Comparison of ENCODE assay signal across 1 cellular context in the genomic region with DNA sequence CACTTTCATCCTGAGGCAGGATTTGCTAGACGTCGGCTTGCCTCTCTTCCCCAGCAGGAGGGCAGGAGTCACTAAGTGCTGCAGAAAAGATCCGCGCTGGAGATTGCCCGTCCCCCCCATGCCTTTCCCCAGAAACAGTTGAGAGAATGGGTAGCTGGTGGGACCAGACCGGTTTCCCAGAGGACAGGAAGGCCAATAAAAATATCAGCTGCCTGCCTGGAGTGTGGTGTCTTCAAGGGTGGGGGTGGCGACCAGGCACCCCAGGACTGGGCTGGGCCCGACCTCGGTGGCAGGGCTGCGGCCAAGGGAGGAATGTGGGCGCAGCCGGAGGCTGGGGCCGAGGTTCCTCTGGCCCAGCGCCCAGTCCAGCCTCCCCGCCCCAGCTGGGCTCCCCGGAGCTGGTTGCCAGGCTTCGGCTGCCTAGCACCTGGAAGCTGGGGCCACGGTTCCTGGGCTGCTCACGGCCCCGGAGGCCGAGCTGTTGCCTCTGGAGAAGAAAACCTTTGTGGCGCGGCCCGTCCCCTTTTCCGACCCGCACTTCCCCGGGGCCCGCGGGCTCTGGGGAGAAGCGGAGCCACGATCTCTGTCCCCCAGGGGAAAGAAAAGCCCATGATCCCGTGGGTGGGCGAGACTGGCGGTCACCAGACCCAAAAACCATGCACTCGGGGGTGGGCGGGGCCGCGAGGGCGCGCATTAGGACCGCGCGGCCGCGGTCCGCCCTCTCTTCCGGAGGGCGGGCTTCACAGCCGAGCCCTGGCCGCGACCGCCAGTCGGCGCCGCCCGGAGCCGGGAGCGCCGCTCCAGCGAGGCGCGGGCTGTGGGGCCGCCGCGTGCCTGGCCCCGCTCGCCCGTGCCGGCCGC.
TF ChIP-seq lines count a peak whose summit lies in the region.

A gene with protein sequence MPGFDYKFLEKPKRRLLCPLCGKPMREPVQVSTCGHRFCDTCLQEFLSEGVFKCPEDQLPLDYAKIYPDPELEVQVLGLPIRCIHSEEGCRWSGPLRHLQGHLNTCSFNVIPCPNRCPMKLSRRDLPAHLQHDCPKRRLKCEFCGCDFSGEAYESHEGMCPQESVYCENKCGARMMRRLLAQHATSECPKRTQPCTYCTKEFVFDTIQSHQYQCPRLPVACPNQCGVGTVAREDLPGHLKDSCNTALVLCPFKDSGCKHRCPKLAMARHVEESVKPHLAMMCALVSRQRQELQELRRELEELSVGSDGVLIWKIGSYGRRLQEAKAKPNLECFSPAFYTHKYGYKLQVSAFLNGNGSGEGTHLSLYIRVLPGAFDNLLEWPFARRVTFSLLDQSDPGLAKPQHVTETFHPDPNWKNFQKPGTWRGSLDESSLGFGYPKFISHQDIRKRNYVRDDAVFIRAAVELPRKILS (plus strand): TSS at position 769 of the 861 bp plus-strand sequence. CDS start 102 bp downstream, outside the sequence.

TF ChIP-seq in K562, 482 proteins besides CTCF, POLR2A, EP300 and RAD21 (continued from another document and continues in another):
- TF ChIP-seq, protein P1, sequence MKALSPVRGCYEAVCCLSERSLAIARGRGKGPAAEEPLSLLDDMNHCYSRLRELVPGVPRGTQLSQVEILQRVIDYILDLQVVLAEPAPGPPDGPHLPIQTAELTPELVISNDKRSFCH (CRISPR knock-in tag; IDR thresholded peaks at IDR 0.05): no peak
- TF ChIP-seq, protein P1 (tag; IDR thresholded peaks at IDR 0.05): peak; percentile 52; the same call in 1 of the 2 replicates
- no peak for TF ChIP-seq TGIF2 (CRISPR knock-in tag; IDR thresholded peaks at IDR 0.05)
- no peak for TF ChIP-seq MYBL2 (IDR thresholded peaks at IDR 0.05; ENCODE audit: low read depth)
- TF ChIP-seq MYBL2 (CRISPR knock-in tag; IDR thresholded peaks at IDR 0.05; ENCODE audit: borderline replicate concordance): no peak
- no peak for TF ChIP-seq ZNF695 (CRISPR knock-in tag; IDR thresholded peaks at IDR 0.05)
- TF ChIP-seq CEBPB (tag; IDR thresholded peaks at IDR 0.05): no peak
- no peak for TF ChIP-seq HNRNPH1 (optimal IDR thresholded peaks at IDR 0.05; ENCODE audit: low read depth, low read length)
- TF ChIP-seq TSC22D4 (tag; IDR thresholded peaks at IDR 0.05): no peak
- TF ChIP-seq, protein P2, sequence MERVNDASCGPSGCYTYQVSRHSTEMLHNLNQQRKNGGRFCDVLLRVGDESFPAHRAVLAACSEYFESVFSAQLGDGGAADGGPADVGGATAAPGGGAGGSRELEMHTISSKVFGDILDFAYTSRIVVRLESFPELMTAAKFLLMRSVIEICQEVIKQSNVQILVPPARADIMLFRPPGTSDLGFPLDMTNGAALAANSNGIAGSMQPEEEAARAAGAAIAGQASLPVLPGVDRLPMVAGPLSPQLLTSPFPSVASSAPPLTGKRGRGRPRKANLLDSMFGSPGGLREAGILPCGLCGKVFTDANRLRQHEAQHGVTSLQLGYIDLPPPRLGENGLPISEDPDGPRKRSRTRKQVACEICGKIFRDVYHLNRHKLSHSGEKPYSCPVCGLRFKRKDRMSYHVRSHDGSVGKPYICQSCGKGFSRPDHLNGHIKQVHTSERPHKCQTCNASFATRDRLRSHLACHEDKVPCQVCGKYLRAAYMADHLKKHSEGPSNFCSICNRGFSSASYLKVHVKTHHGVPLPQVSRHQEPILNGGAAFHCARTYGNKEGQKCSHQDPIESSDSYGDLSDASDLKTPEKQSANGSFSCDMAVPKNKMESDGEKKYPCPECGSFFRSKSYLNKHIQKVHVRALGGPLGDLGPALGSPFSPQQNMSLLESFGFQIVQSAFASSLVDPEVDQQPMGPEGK (CRISPR knock-in tag; IDR thresholded peaks at IDR 0.05; ENCODE audit: borderline replicate concordance): no peak; the same call in 1 of the 2 replicates
- no peak; the same call in none of the 2 replicates for TF ChIP-seq TARDBP (IDR thresholded peaks at IDR 0.05)
- TF ChIP-seq, protein P3, sequence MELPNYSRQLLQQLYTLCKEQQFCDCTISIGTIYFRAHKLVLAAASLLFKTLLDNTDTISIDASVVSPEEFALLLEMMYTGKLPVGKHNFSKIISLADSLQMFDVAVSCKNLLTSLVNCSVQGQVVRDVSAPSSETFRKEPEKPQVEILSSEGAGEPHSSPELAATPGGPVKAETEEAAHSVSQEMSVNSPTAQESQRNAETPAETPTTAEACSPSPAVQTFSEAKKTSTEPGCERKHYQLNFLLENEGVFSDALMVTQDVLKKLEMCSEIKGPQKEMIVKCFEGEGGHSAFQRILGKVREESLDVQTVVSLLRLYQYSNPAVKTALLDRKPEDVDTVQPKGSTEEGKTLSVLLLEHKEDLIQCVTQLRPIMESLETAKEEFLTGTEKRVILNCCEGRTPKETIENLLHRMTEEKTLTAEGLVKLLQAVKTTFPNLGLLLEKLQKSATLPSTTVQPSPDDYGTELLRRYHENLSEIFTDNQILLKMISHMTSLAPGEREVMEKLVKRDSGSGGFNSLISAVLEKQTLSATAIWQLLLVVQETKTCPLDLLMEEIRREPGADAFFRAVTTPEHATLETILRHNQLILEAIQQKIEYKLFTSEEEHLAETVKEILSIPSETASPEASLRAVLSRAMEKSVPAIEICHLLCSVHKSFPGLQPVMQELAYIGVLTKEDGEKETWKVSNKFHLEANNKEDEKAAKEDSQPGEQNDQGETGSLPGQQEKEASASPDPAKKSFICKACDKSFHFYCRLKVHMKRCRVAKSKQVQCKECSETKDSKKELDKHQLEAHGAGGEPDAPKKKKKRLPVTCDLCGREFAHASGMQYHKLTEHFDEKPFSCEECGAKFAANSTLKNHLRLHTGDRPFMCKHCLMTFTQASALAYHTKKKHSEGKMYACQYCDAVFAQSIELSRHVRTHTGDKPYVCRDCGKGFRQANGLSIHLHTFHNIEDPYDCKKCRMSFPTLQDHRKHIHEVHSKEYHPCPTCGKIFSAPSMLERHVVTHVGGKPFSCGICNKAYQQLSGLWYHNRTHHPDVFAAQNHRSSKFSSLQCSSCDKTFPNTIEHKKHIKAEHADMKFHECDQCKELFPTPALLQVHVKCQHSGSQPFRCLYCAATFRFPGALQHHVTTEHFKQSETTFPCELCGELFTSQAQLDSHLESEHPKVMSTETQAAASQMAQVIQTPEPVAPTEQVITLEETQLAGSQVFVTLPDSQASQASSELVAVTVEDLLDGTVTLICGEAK (IDR thresholded peaks at IDR 0.05): no peak
- TF ChIP-seq, protein P3 (CRISPR knock-in tag; IDR thresholded peaks at IDR 0.05): no peak
- peak; percentile 71; the same call in 1 of the 2 replicates for TF ChIP-seq NR4A1 (CRISPR knock-in tag; IDR thresholded peaks at IDR 0.05)
- TF ChIP-seq NR4A1 (tag; IDR thresholded peaks at IDR 0.05): no peak; the same call in 1 of the 2 replicates
- peak; percentile 64 for TF ChIP-seq ERF (CRISPR knock-in tag; IDR thresholded peaks at IDR 0.05)
- no peak for TF ChIP-seq FOXK1 (CRISPR knock-in tag; IDR thresholded peaks at IDR 0.05; ENCODE audit: borderline replicate concordance)
- no peak for TF ChIP-seq PCBP2 (IDR thresholded peaks at IDR 0.05; ENCODE audit: low read depth, low read length, poor library complexity, severe bottlenecking)
- TF ChIP-seq GATA2 (CRISPR knock-in tag; IDR thresholded peaks at IDR 0.05): peak; percentile 89
- no peak for TF ChIP-seq MEF2D (tag; conservative IDR thresholded peaks at IDR 0.05; ENCODE audit: low read depth)
- TF ChIP-seq, protein P4, sequence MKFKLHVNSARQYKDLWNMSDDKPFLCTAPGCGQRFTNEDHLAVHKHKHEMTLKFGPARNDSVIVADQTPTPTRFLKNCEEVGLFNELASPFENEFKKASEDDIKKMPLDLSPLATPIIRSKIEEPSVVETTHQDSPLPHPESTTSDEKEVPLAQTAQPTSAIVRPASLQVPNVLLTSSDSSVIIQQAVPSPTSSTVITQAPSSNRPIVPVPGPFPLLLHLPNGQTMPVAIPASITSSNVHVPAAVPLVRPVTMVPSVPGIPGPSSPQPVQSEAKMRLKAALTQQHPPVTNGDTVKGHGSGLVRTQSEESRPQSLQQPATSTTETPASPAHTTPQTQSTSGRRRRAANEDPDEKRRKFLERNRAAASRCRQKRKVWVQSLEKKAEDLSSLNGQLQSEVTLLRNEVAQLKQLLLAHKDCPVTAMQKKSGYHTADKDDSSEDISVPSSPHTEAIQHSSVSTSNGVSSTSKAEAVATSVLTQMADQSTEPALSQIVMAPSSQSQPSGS (CRISPR knock-in tag; IDR thresholded peaks at IDR 0.05): no peak
- no peak for TF ChIP-seq ZNF785 (CRISPR knock-in tag; IDR thresholded peaks at IDR 0.05)
- TF ChIP-seq NEUROD1 (IDR thresholded peaks at IDR 0.05; ENCODE audit: borderline replicate concordance, low read depth, low read length, partially characterized antibody): peak; percentile 54
- TF ChIP-seq HNRNPLL (IDR thresholded peaks at IDR 0.05; ENCODE audit: low read depth, low read length, poor library complexity, severe bottlenecking): peak; percentile 35
- TF ChIP-seq, protein P5, sequence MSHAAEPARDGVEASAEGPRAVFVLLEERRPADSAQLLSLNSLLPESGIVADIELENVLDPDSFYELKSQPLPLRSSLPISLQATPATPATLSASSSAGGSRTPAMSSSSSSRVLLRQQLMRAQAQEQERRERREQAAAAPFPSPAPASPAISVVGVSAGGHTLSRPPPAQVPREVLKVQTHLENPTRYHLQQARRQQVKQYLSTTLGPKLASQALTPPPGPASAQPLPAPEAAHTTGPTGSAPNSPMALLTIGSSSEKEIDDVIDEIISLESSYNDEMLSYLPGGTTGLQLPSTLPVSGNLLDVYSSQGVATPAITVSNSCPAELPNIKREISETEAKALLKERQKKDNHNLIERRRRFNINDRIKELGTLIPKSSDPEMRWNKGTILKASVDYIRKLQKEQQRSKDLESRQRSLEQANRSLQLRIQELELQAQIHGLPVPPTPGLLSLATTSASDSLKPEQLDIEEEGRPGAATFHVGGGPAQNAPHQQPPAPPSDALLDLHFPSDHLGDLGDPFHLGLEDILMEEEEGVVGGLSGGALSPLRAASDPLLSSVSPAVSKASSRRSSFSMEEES (CRISPR knock-in tag; IDR thresholded peaks at IDR 0.05): no peak
- no peak for TF ChIP-seq KLF16 (IDR thresholded peaks at IDR 0.05)
- TF ChIP-seq, protein P6, sequence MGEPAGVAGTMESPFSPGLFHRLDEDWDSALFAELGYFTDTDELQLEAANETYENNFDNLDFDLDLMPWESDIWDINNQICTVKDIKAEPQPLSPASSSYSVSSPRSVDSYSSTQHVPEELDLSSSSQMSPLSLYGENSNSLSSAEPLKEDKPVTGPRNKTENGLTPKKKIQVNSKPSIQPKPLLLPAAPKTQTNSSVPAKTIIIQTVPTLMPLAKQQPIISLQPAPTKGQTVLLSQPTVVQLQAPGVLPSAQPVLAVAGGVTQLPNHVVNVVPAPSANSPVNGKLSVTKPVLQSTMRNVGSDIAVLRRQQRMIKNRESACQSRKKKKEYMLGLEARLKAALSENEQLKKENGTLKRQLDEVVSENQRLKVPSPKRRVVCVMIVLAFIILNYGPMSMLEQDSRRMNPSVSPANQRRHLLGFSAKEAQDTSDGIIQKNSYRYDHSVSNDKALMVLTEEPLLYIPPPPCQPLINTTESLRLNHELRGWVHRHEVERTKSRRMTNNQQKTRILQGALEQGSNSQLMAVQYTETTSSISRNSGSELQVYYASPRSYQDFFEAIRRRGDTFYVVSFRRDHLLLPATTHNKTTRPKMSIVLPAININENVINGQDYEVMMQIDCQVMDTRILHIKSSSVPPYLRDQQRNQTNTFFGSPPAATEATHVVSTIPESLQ (CRISPR knock-in tag; IDR thresholded peaks at IDR 0.05): no peak
- TF ChIP-seq MECOM (CRISPR knock-in tag; IDR thresholded peaks at IDR 0.05): peak; percentile 59
- TF ChIP-seq, protein P7, sequence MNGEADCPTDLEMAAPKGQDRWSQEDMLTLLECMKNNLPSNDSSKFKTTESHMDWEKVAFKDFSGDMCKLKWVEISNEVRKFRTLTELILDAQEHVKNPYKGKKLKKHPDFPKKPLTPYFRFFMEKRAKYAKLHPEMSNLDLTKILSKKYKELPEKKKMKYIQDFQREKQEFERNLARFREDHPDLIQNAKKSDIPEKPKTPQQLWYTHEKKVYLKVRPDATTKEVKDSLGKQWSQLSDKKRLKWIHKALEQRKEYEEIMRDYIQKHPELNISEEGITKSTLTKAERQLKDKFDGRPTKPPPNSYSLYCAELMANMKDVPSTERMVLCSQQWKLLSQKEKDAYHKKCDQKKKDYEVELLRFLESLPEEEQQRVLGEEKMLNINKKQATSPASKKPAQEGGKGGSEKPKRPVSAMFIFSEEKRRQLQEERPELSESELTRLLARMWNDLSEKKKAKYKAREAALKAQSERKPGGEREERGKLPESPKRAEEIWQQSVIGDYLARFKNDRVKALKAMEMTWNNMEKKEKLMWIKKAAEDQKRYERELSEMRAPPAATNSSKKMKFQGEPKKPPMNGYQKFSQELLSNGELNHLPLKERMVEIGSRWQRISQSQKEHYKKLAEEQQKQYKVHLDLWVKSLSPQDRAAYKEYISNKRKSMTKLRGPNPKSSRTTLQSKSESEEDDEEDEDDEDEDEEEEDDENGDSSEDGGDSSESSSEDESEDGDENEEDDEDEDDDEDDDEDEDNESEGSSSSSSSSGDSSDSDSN (IDR thresholded peaks at IDR 0.05; ENCODE audit: borderline replicate concordance in 1 of 2, low read depth in 2 of 2, low read length in 2 of 2): 0 out of 4 replicates have a peak, but pooled peaks of 1 of the 2 experiments have one; percentile 14
